Comparison of ENCODE assay signal across 14 cellular contexts in genomic region chr17:50685334-50685665, GRCh38. TPM values are rescaled to one million over a fixed set of nuclear protein-coding genes. Genes with fewer than 3 reads are reported as not detected.
DNase-seq lines count a peak whose midpoint lies in the region; ATAC-seq, FAIRE-seq and TF ChIP-seq lines count a peak whose summit lies in the region.
"Had no signal": no experiment of that assay in that cellular context is flagged by ENCODE, and none has a peak within 500 bp of the region (broad histone marks: within the 10 kb centered on the region; RNA-seq: fewer than 3 reads in every experiment).

No MANE protein-coding gene starts in this region.

- H3K9me3 ChIP-seq in breast epithelium (no peaks in the 10 kb centered on the region), K562 (replicated peaks; ENCODE audit: control insufficient read depth, insufficient read depth, low read depth, low read length) (no peaks in the 10 kb centered on the region), mucosa of rectum (ENCODE audit: control insufficient read depth in 2 of 2, low read length in 2 of 2) (no peaks in the 10 kb centered on the region), transverse colon (no peaks in the 10 kb centered on the region)
- H3K9me3 ChIP-seq: BLaER1 treated with 17β-estradiol and CSF1 and Interleukin-3, amounts not matched to agents 10 nM and 100 nM had no signal

- no peak overlapping the region for H2AFZ ChIP-seq in K562 (ENCODE audit: low read depth, low read length)

- no peaks in the 10 kb centered on the region for H3K36me3 ChIP-seq in breast epithelium
- H3K36me3 ChIP-seq in K562 (ENCODE audit: control insufficient read depth, insufficient read depth, low read length): no peaks in the 10 kb centered on the region
- H3K36me3 ChIP-seq in mucosa of rectum (ENCODE audit: control insufficient read depth in 2 of 2, insufficient read depth in 2 of 2, low read length in 2 of 2): peaks cover 4 to 7% of the 10 kb centered on the region in 2 donors
- H3K36me3 ChIP-seq in transverse colon: no peaks in the 10 kb centered on the region
- H3K36me3 ChIP-seq: BLaER1 treated with 17β-estradiol and CSF1 and Interleukin-3, amounts not matched to agents 10 nM and 100 nM had no signal

- CTCF ChIA-PET in MCF 10A (lab: Yijun Ruan, JAX): interaction anchor here (0.7 to 9.0 kb wide), 4 partner anchors 9 to 55 kb away, joined by 3 to 118 read pairs (median 16); partner anchors contain the start of gene ABCC3
- CTCF ChIA-PET in K562 (lab: Yijun Ruan, JAX; ENCODE audit: low intra/inter-chr PET ratio): no interaction called here
- CTCF ChIA-PET in activated naive CD4-positive, alpha-beta T cell treated with anti-CD3 and anti-CD28 coated beads, Interleukin-2, amount 10 ng/mL, durations not matched to agents 7 days and 5 days (lab: Charles Lee): interaction anchor here (1.1 to 2.1 kb wide), 3 partner anchors 55 to 206 kb away, joined by 3 to 8 read pairs (median 3); no protein-coding TSS in a partner anchor

- intact Hi-C loops in MCF 10A (cut with micrococcal nuclease) (no loop called here), breast epithelium (cut with DNase I; ENCODE audit: low total_unique reads) (loop anchor here (10.0 kb wide), 1 partner anchor 50 kb away; the partner anchor contains the start of gene ABCC3), K562 (cut with micrococcal nuclease) (no loop called here), transverse colon (cut with DNase I; ENCODE audit: low total_unique reads) (no loop called here)

- DNase-seq in MCF 10A (ENCODE audit: unreplicated experiment): no peak
- DNase-seq in breast epithelium (ENCODE audit: low spot score in 2 of 2): no peak
- no peak for DNase-seq in K562 (ENCODE audit: extremely low read depth in 1 of 4, low spot score in 3 of 4)
- no peak for DNase-seq in transverse colon
- DNase-seq in activated naive CD4-positive, alpha-beta T cell treated with anti-CD3 and anti-CD28 coated beads, Interleukin-2, amount 10 ng/mL, durations not matched to agents 7 days and 5 days: no peak
- DNase-seq in GM19238 (ENCODE audit: insufficient read length, low spot score): no peak
- DNase-seq in COLO829 (ENCODE audit: low spot score): no peak
- DNase-seq: HFFc6, NCI-H1048, NCI-H1436 treated with DMSO at 0.1 percent for 48 hours, NCI-H2081 had no signal

- H3K4me3 Mint-ChIP-seq in MCF 10A (ENCODE audit: unreplicated experiment): no peak overlapping the region
- H3K4me3 Mint-ChIP-seq in activated naive CD4-positive, alpha-beta T cell treated with anti-CD3 and anti-CD28 coated beads, Interleukin-2, amount 10 ng/mL, durations not matched to agents 7 days and 5 days: no peak overlapping the region
- H3K4me3 Mint-ChIP-seq: HFFc6 had no signal

- peak overlapping the region; percentile 46 for H3K27ac Mint-ChIP-seq in MCF 10A (ENCODE audit: low read depth, unreplicated experiment)
- H3K27ac Mint-ChIP-seq in activated naive CD4-positive, alpha-beta T cell treated with anti-CD3 and anti-CD28 coated beads, Interleukin-2, amount 10 ng/mL, durations not matched to agents 7 days and 5 days: no peak overlapping the region
- H3K27ac Mint-ChIP-seq: HFFc6 had no signal

- no peak for ATAC-seq in K562

- no peaks in the 10 kb centered on the region for H3K79me2 ChIP-seq in K562 (ENCODE audit: control insufficient read depth, insufficient read depth, low read length)

- no peak for TF ChIP-seq EP300 in K562 (IDR thresholded peaks at IDR 0.05; ENCODE audit: low read length)
- TF ChIP-seq EP300 in transverse colon (IDR thresholded peaks at IDR 0.05; ENCODE audit: low read depth): no peak

- H3K4me3 ChIP-seq in breast epithelium (no peak overlapping the region), K562 (no peak overlapping the region), mucosa of rectum (ENCODE audit: low read length in 2 of 2) (peak overlapping the region in 1 of 2 donors; percentile 14), transverse colon (no peak overlapping the region)
- H3K4me3 ChIP-seq: BLaER1 treated with 17β-estradiol and CSF1 and Interleukin-3, amounts not matched to agents 10 nM and 100 nM had no signal

- no peaks in the 10 kb centered on the region for H4K20me1 ChIP-seq in K562 (replicated peaks; ENCODE audit: control insufficient read depth, insufficient read depth, low read length)

- H3K27ac ChIP-seq in breast epithelium (no peak overlapping the region), K562 (ENCODE audit: extremely low read depth, low read depth, low read length) (no peak overlapping the region), mucosa of rectum (ENCODE audit: low read depth in 2 of 2, low read length in 2 of 2) (peak overlapping the region; percentile 87 to 91), transverse colon (peak overlapping the region; percentile 85 to 89 (median 88))
- H3K27ac ChIP-seq: BLaER1 treated with 17β-estradiol and CSF1 and Interleukin-3, amounts not matched to agents 10 nM and 100 nM; KMS-11 had no signal

- POLR2A ChIA-PET in MCF 10A (lab: Yijun Ruan, JAX) (interaction anchor here (0.6 to 4.1 kb wide), 6 partner anchors 11 to 256 kb away, joined by 3 to 29 read pairs (median 6); no protein-coding TSS in a partner anchor), K562 (lab: Yijun Ruan, JAX) (interaction anchor here (0.5 to 1.3 kb wide), 6 partner anchors 9 to 304 kb away, joined by 3 to 4 read pairs (median 4); partner anchors contain the start of gene LUC7L3)

- peaks cover 4 to 10% of the 10 kb centered on the region in 2 donors for H3K4me1 ChIP-seq in breast epithelium
- H3K4me1 ChIP-seq in K562 (replicated peaks in 1 of 2; ENCODE audit: control insufficient read depth in 2 of 2, insufficient read depth in 2 of 2, low read length in 2 of 2): peaks cover 4 to 18% of the 10 kb centered on the region in 2 experiments; a peak in 3 of 5 replicates
- peaks cover 52 to 75% of the 10 kb centered on the region in 2 donors for H3K4me1 ChIP-seq in mucosa of rectum (ENCODE audit: control insufficient read depth in 2 of 2, insufficient read depth in 2 of 2, low read length in 2 of 2)
- H3K4me1 ChIP-seq in transverse colon: peaks cover 23 to 78% (median 59%) of the 10 kb centered on the region in 4 donors

- H3K36me3 Mint-ChIP-seq in MCF 10A (ENCODE audit: insufficient read depth, unreplicated experiment): peaks cover 55% of the 10 kb centered on the region
- no peaks in the 10 kb centered on the region for H3K36me3 Mint-ChIP-seq in activated naive CD4-positive, alpha-beta T cell treated with anti-CD3 and anti-CD28 coated beads, Interleukin-2, amount 10 ng/mL, durations not matched to agents 7 days and 5 days

- H3K9ac ChIP-seq in K562 (ENCODE audit: insufficient read depth in 1 of 2, low read depth in 2 of 2, low read length in 2 of 2) (no peak overlapping the region), mucosa of rectum (ENCODE audit: low read depth in 1 of 2, low read length in 2 of 2) (peak overlapping the region in 1 of 2 donors; percentile 68)
- H3K9ac ChIP-seq: BLaER1 treated with 17β-estradiol and CSF1 and Interleukin-3, amounts not matched to agents 10 nM and 100 nM; KMS-11 had no signal

- no peaks in the 10 kb centered on the region for H3K9me3 Mint-ChIP-seq in MCF 10A (ENCODE audit: unreplicated experiment)
- no peaks in the 10 kb centered on the region for H3K9me3 Mint-ChIP-seq in activated naive CD4-positive, alpha-beta T cell treated with anti-CD3 and anti-CD28 coated beads, Interleukin-2, amount 10 ng/mL, durations not matched to agents 7 days and 5 days
- H3K9me3 Mint-ChIP-seq: HFFc6 had no signal

- no peak overlapping the region for H3K4me2 ChIP-seq in K562 (ENCODE audit: insufficient read depth, low read length)
- H3K4me2 ChIP-seq: BLaER1 treated with 17β-estradiol and CSF1 and Interleukin-3, amounts not matched to agents 10 nM and 100 nM; KMS-11 had no signal

- 38% methylated on average over 1 of the region's 1 CpG for WGBS in K562 (ENCODE audit: insufficient coverage, low coverage, missing lambda C conversion rate)
- 88 to 94% methylated on average over 1 of the region's 1 CpG for WGBS in transverse colon (ENCODE audit: low coverage in 1 of 2), 2 donors

- no peak for FAIRE-seq in K562 (lab: Jason Lieb, UNC)

- no peaks in the 10 kb centered on the region for H3K27me3 ChIP-seq in breast epithelium
- H3K27me3 ChIP-seq in K562 (ENCODE audit: control insufficient read depth in 2 of 2, insufficient read depth in 2 of 2, low read length in 2 of 2): peaks cover 0 to 2% of the 10 kb centered on the region in 2 experiments; a peak in 2 of 5 replicates
- no peaks in the 10 kb centered on the region for H3K27me3 ChIP-seq in mucosa of rectum (ENCODE audit: control insufficient read depth in 2 of 2, insufficient read depth in 2 of 2, low read length in 2 of 2)
- H3K27me3 ChIP-seq in transverse colon: no peaks in the 10 kb centered on the region
- H3K27me3 ChIP-seq: BLaER1 treated with 17β-estradiol and CSF1 and Interleukin-3, amounts not matched to agents 10 nM and 100 nM had no signal

- BruUV-seq in MCF 10A (replicated peaks; lab: Mats Ljungman, UMichigan) (no TSS peak), K562 (replicated peaks; lab: Mats Ljungman, UMichigan) (no TSS peak)

- in situ Hi-C loops in K562 (cut with MboI): no loop called here
- in situ Hi-C loops in transverse colon (cut with MboI; ENCODE audit: low pct_ligation_motif_present in 1 of 4, low pct_unique_long_range_greater_than_20kb in 1 of 4, low sequenced_read_pairs in 3 of 4): no loop called here

- H3K27me3 Mint-ChIP-seq in MCF 10A (ENCODE audit: insufficient read depth, unreplicated experiment): no peaks in the 10 kb centered on the region
- peaks cover 53% of the 10 kb centered on the region for H3K27me3 Mint-ChIP-seq in activated naive CD4-positive, alpha-beta T cell treated with anti-CD3 and anti-CD28 coated beads, Interleukin-2, amount 10 ng/mL, durations not matched to agents 7 days and 5 days

- TF ChIP-seq CTCF in MCF 10A (IDR thresholded peaks at IDR 0.05; ENCODE audit: unreplicated experiment) (no peak), breast epithelium (IDR thresholded peaks at IDR 0.05) (no peak), K562 (IDR thresholded peaks at IDR 0.05 in 2 of 3, conservative IDR thresholded peaks at IDR 0.05 in 1 of 3; ENCODE audit: insufficient read depth in 2 of 3, low read depth in 1 of 3, low read length in 3 of 3) (no peak), transverse colon (IDR thresholded peaks at IDR 0.05) (no peak)

- H3K4me1 Mint-ChIP-seq in MCF 10A (ENCODE audit: insufficient read depth, unreplicated experiment): peaks cover 43% of the 10 kb centered on the region
- peaks cover 5% of the 10 kb centered on the region for H3K4me1 Mint-ChIP-seq in activated naive CD4-positive, alpha-beta T cell treated with anti-CD3 and anti-CD28 coated beads, Interleukin-2, amount 10 ng/mL, durations not matched to agents 7 days and 5 days

- no peaks in the 10 kb centered on the region for H3K9me1 ChIP-seq in K562 (ENCODE audit: control insufficient read depth, insufficient read depth, low read length)

- TF ChIP-seq RAD21 in K562 (CRISPR knock-in tag; conservative IDR thresholded peaks at IDR 0.05 in 1 of 2, IDR thresholded peaks at IDR 0.05 in 1 of 2): no peak

- TF ChIP-seq POLR2A in breast epithelium (IDR thresholded peaks at IDR 0.05) (no peak), K562 (conservative IDR thresholded peaks at IDR 0.05) (no peak), transverse colon (IDR thresholded peaks at IDR 0.05) (no peak)

RNA-seq across cellular contexts. Expression of gene ANKRD40, which starts 22.4 kb away (rescaled TPM):
- total RNA-seq in MCF 10A (2022) (42.2 and 46.4 TPM in 2 replicates), breast epithelium (10 to 100 TPM; 36.7 to 68.6 (median 38.1) TPM), K562 (2014; rRNA removed) (16.6 and 17.8 TPM in 2 replicates), K562 (2014; rRNA removed; fragmentation: Illumina TruSeq; extraction: Trizol) (28.1 and 30.5 TPM in 2 replicates), K562 (2015; rRNA removed; fragmentation: Illumina TruSeq; extraction: Trizol) (26.8 and 27.7 TPM in 2 replicates), K562 (2021) (26.1 and 28.3 TPM in 2 replicates), transverse colon (10 to 100 TPM; 18.7 to 30.8 (median 24.2) TPM)
- 24.0 and 50.0 TPM in 2 replicates for total RNA-seq in K562 (2011; cell fraction: chromatin; rRNA removed; ENCODE audit: low replicate concordance)
- 13.9 and 14.3 TPM in 2 replicates for total RNA-seq in K562 (2011; cell fraction: nucleolus; rRNA removed)
- total RNA-seq in K562 (2011; cell fraction: nucleoplasm; rRNA removed): 27.6 and 36.9 TPM in 2 replicates
- polyA plus RNA-seq in K562 (2011; rRNA removed) (23.6 and 28.4 TPM in 2 replicates), K562 (2014; fragmentation: Illumina TruSeq; extraction: Trizol) (26.1 and 28.9 TPM in 2 replicates), K562 (2014; fragmentation: Nextera tagmentation; extraction: Ambion mirVana) (1 to 10 TPM; 9.0 to 9.9 TPM), K562 (2014; rRNA removed) (17.5 and 19.4 TPM in 2 replicates)
- 13.4 and 17.8 TPM in 2 replicates for polyA plus RNA-seq in K562 (2011; cell fraction: cytosol; rRNA removed)
- 10.6 and 11.2 TPM in 2 replicates for polyA plus RNA-seq in K562 (2011; cell fraction: nucleus; rRNA removed)
- polyA plus RNA-seq in K562 (2012): 12.6 and 15.6 TPM in 2 replicates
- polyA minus RNA-seq in K562 (2011; rRNA and poly(A)+ RNA removed): 32.0 and 35.6 TPM in 2 replicates
- 15.3 and 15.5 TPM in 2 replicates for polyA minus RNA-seq in K562 (2011; cell fraction: cytosol; rRNA and poly(A)+ RNA removed)
- 8.6 and 9.3 TPM in 2 replicates for polyA minus RNA-seq in K562 (2011; cell fraction: nucleus; rRNA and poly(A)+ RNA removed)

RNA-seq across cellular contexts. Expression of gene LUC7L3, which starts 34.1 kb away (rescaled TPM):
- total RNA-seq in MCF 10A (2022): 99.4 and 108 TPM in 2 replicates
- total RNA-seq in breast epithelium: 100 to 1,000 TPM in 2 of 3 donors, 10 to 100 TPM in 1; 70.7 to 161 (median 104) TPM
- total RNA-seq in K562 (2011; cell fraction: chromatin; rRNA removed; ENCODE audit: low replicate concordance): 92.6 and 423 TPM in 2 replicates
- 72.9 and 85.9 TPM in 2 replicates for total RNA-seq in K562 (2011; cell fraction: nucleolus; rRNA removed)
- 129 and 178 TPM in 2 replicates for total RNA-seq in K562 (2011; cell fraction: nucleoplasm; rRNA removed)
- total RNA-seq in K562 (2014; rRNA removed): 86.0 and 109 TPM in 2 replicates
- 108 and 126 TPM in 2 replicates for total RNA-seq in K562 (2014; rRNA removed; fragmentation: Illumina TruSeq; extraction: Trizol)
- total RNA-seq in K562 (2015; rRNA removed; fragmentation: Illumina TruSeq; extraction: Trizol): 116 and 127 TPM in 2 replicates
- total RNA-seq in K562 (2021): 120 and 134 TPM in 2 replicates
- 171 and 189 TPM in 2 replicates for polyA plus RNA-seq in K562 (2011; rRNA removed)
- 61.7 and 71.2 TPM in 2 replicates for polyA plus RNA-seq in K562 (2011; cell fraction: cytosol; rRNA removed)
- polyA plus RNA-seq in K562 (2011; cell fraction: nucleus; rRNA removed): 529 and 662 TPM in 2 replicates
- 127 TPM in 2 replicates for polyA plus RNA-seq in K562 (2012)
- polyA plus RNA-seq in K562 (2014; fragmentation: Illumina TruSeq; extraction: Trizol): 176 and 206 TPM in 2 replicates
- 10 to 100 TPM; 80.8 to 97.7 TPM for polyA plus RNA-seq in K562 (2014; fragmentation: Nextera tagmentation; extraction: Ambion mirVana)
- polyA plus RNA-seq in K562 (2014; rRNA removed): 207 and 284 TPM in 2 replicates
- polyA minus RNA-seq in K562 (2011; rRNA and poly(A)+ RNA removed): 41.1 and 55.4 TPM in 2 replicates
- 18.6 and 19.8 TPM in 2 replicates for polyA minus RNA-seq in K562 (2011; cell fraction: cytosol; rRNA and poly(A)+ RNA removed)
- polyA minus RNA-seq in K562 (2011; cell fraction: nucleus; rRNA and poly(A)+ RNA removed): 160 and 256 TPM in 2 replicates
- 100 to 1,000 TPM in 3 of 4 donors, 10 to 100 TPM in 1; 62.8 to 984 (median 159) TPM for total RNA-seq in transverse colon

RNA-seq across cellular contexts. Expression of gene ABCC3, which starts 50.6 kb away (rescaled TPM):
- 209 and 293 TPM in 2 replicates for total RNA-seq in MCF 10A (2022)
- total RNA-seq in breast epithelium: 100 to 1,000 TPM in 1 of 3 donors, 10 to 100 TPM in 1, 1 to 10 TPM in 1; 6.1 to 122 (median 81.0) TPM
- total RNA-seq in K562 (2011; cell fraction: chromatin; rRNA removed; ENCODE audit: low replicate concordance): 2.3 and 7.3 TPM in 2 replicates
- 3.3 and 3.7 TPM in 2 replicates for total RNA-seq in K562 (2011; cell fraction: nucleolus; rRNA removed)
- 2.0 and 2.1 TPM in 2 replicates for total RNA-seq in K562 (2011; cell fraction: nucleoplasm; rRNA removed)
- total RNA-seq in K562 (2014; rRNA removed): not detected in 2 replicates
- total RNA-seq in K562 (2014; rRNA removed; fragmentation: Illumina TruSeq; extraction: Trizol): not detected in 2 replicates
- total RNA-seq in K562 (2015; rRNA removed; fragmentation: Illumina TruSeq; extraction: Trizol): not detected in 2 replicates
- total RNA-seq in K562 (2021): 0.34 and 1.6 TPM in 2 replicates
- polyA plus RNA-seq in K562 (2011; rRNA removed): 0.78 and 0.93 TPM in 2 replicates
- polyA plus RNA-seq in K562 (2011; cell fraction: cytosol; rRNA removed): 0.27 and 0.51 TPM in 2 replicates
- polyA plus RNA-seq in K562 (2011; cell fraction: nucleus; rRNA removed): 2.6 and 6.0 TPM in 2 replicates
- polyA plus RNA-seq in K562 (2012): 0.31 and 0.44 TPM in 2 replicates
- not detected in 2 replicates for polyA plus RNA-seq in K562 (2014; fragmentation: Illumina TruSeq; extraction: Trizol)
- polyA plus RNA-seq in K562 (2014; fragmentation: Nextera tagmentation; extraction: Ambion mirVana): under 1 TPM in 1 of 2 experiments, not detected in 1; 0.03 TPM
- 0.07 TPM in 1 of 2 replicates, not detected in the other for polyA plus RNA-seq in K562 (2014; rRNA removed)
- polyA minus RNA-seq in K562 (2011; rRNA and poly(A)+ RNA removed): 0.35 and 0.45 TPM in 2 replicates
- 1.4 and 2.1 TPM in 2 replicates for polyA minus RNA-seq in K562 (2011; cell fraction: cytosol; rRNA and poly(A)+ RNA removed)
- 1.4 and 2.3 TPM in 2 replicates for polyA minus RNA-seq in K562 (2011; cell fraction: nucleus; rRNA and poly(A)+ RNA removed)
- 100 to 1,000 TPM; 297 to 655 (median 533) TPM for total RNA-seq in transverse colon

Comparison
In these comparisons a context has a peak if more than half of its experiments do, and no peak if none do; other contexts are left out.
1. H3K27ac ChIP-seq: peak in mucosa of rectum (2 of 2) and transverse colon (4 of 4); none in breast epithelium (0 of 2) and K562 (single experiment).